In genomic region chr7:90738249-90738648, GRCh38 we compare ENCODE assay signal across 24 cellular contexts.
DNase-seq lines count a peak whose midpoint lies in the region; ATAC-seq and TF ChIP-seq lines count a peak whose summit lies in the region.
"Had no signal": no experiment of that assay in that cellular context is flagged by ENCODE, and none has a peak within 500 bp of the region (broad histone marks: within the 10 kb centered on the region; RNA-seq: fewer than 3 reads in every experiment).

No MANE protein-coding gene starts in this region.

- H3K4me1 Mint-ChIP-seq in stimulated activated naive B cell treated with anti-CD40 and anti-IgM and Interleukin-4, amounts not matched to agents 10 μg/mL and 1 μg/mL and 100 μg/mL, for 72 hours, result peaks cover 30 to 50% of the 10 kb centered on the region in 2 donors

- H3K36me3 Mint-ChIP-seq in stimulated activated naive B cell treated with anti-CD40 and anti-IgM and Interleukin-4, amounts not matched to agents 10 μg/mL and 1 μg/mL and 100 μg/mL, for 72 hours, result peaks cover 39 to 48% of the 10 kb centered on the region in 2 donors
- H3K36me3 Mint-ChIP-seq: CD8-positive, alpha-beta T cell had no signal

- H3K79me2 ChIP-seq in OCI-LY1 (ENCODE audit: insufficient read depth, low read length), result peaks cover 74% of the 10 kb centered on the region

- 0 out of 2 replicates have a peak, but pooled peaks cover 6% of the 10 kb centered on the region for H3F3A ChIP-seq in OCI-LY1 (ENCODE audit: insufficient read depth, low read length)

- no peak for TF ChIP-seq CTCF in heart left ventricle (IDR thresholded peaks at IDR 0.05)
- no peak for TF ChIP-seq CTCF in OCI-LY1 (IDR thresholded peaks at IDR 0.05; ENCODE audit: low read length)

- H3K4me1 ChIP-seq in heart left ventricle, result peaks cover 0 to 11% (median 0%) of the 10 kb centered on the region in 12 donors
- H3K4me1 ChIP-seq in OCI-LY1 (ENCODE audit: insufficient read depth, low read length, severe bottlenecking), result peaks cover 74% of the 10 kb centered on the region
- H3K4me1 ChIP-seq: A549, SJSA1 had no signal

- no peaks in the 10 kb centered on the region for H3K9me2 ChIP-seq in OCI-LY1 (ENCODE audit: low read depth, low read length)

- H3K27me3 Mint-ChIP-seq in stimulated activated naive B cell treated with anti-CD40 and anti-IgM and Interleukin-4, amounts not matched to agents 10 μg/mL and 1 μg/mL and 100 μg/mL, for 72 hours, result no peaks in the 10 kb centered on the region

- TF ChIP-seq POLR2A in heart left ventricle (IDR thresholded peaks at IDR 0.05), result no peak

- peak overlapping the region; percentile 95 for H3K27ac Mint-ChIP-seq in stimulated activated naive B cell treated with anti-CD40 and anti-IgM and Interleukin-4, amounts not matched to agents 10 μg/mL and 1 μg/mL and 100 μg/mL, for 72 hours
- H3K27ac Mint-ChIP-seq: CD8-positive, alpha-beta T cell; H9 had no signal

- no peak overlapping the region; the same call in 1 of the 2 replicates for H3K9ac ChIP-seq in OCI-LY1 (ENCODE audit: low read length)
- H3K9ac ChIP-seq: BLaER1 treated with 17β-estradiol and CSF1 and Interleukin-3, amounts not matched to agents 10 nM and 100 nM had no signal

- H3K27ac ChIP-seq in heart left ventricle, result no peak overlapping the region
- H3K27ac ChIP-seq in OCI-LY1 (ENCODE audit: low read depth, low read length, poor library complexity, severe bottlenecking), result peak overlapping the region; percentile 94
- H3K27ac ChIP-seq: A549, HL-60, SJSA1 had no signal

- WGBS in heart left ventricle, 4 donors, result 40 to 59% (median 52%) methylated on average over 3 of the region's 3 CpGs

- DNase-seq in heart left ventricle (no peak), cardiac septum (ENCODE audit: low spot score) (no peak), NCI-H1105 (lab: John Stamatoyannopoulos, UW) (peak; percentile 2), AG08395 (ENCODE audit: low spot score) (no peak)
- no peak for DNase-seq in stimulated activated naive B cell treated with anti-CD40 and anti-IgM and Interleukin-4, amounts not matched to agents 10 μg/mL and 1 μg/mL and 100 μg/mL, for 72 hours
- DNase-seq in central memory CD4-positive, alpha-beta T cell, result no peak
- DNase-seq: Calu3; CD8-positive, alpha-beta T cell; EL; H9; Kasumi-1; MG63; NCI-H1092 treated with DMSO at 0.1 percent for 48 hours; NCI-H2029; NCI-H82; SW 1271; T-helper 2 cell had no signal

- ATAC-seq in heart left ventricle (peak in 3 of 4 donors; percentile 34 to 58 (median 43)), GM19035 (IDR thresholded peaks at IDR 0.05; ENCODE audit: unreplicated experiment) (no peak)
- ATAC-seq in stimulated activated naive B cell treated with anti-CD40 and anti-IgM and Interleukin-4, amounts not matched to agents 10 μg/mL and 1 μg/mL and 100 μg/mL, for 72 hours (replicated peaks), result no peak
- ATAC-seq: A549; CD8-positive, alpha-beta T cell; Panc1 had no signal

- peaks cover 11% of the 10 kb centered on the region in 2 donors for H3K9me3 Mint-ChIP-seq in stimulated activated naive B cell treated with anti-CD40 and anti-IgM and Interleukin-4, amounts not matched to agents 10 μg/mL and 1 μg/mL and 100 μg/mL, for 72 hours

- peaks cover 0 to 8% (median 0%) of the 10 kb centered on the region in 9 donors for H3K36me3 ChIP-seq in heart left ventricle
- peaks cover 70% of the 10 kb centered on the region for H3K36me3 ChIP-seq in OCI-LY1 (ENCODE audit: insufficient read depth, low read length)
- H3K36me3 ChIP-seq: MG63 had no signal

- no peaks in the 10 kb centered on the region for H4K20me1 ChIP-seq in OCI-LY1 (ENCODE audit: insufficient read depth, low read length)
- H4K20me1 ChIP-seq: BLaER1 treated with 17β-estradiol and CSF1 and Interleukin-3, amounts not matched to agents 10 nM and 100 nM had no signal

- H3K4me2 ChIP-seq in OCI-LY1 (ENCODE audit: low read length), result peak overlapping the region; percentile 67; the same call in 1 of the 2 replicates
- H3K4me2 ChIP-seq: A549 had no signal

- intact Hi-C loops in heart left ventricle (cut with DNase I), result no loop called here
- intact Hi-C loops in cardiac septum (cut with DNase I), result no loop called here

- H3K9me3 ChIP-seq in heart left ventricle, result peaks cover 0 to 10% (median 2%) of the 10 kb centered on the region in 12 donors
- H3K9me3 ChIP-seq in OCI-LY1 (ENCODE audit: low read length), result 0 out of 2 replicates have a peak, but pooled peaks cover 4% of the 10 kb centered on the region
- H3K9me3 ChIP-seq: A549, MG63, SJSA1 had no signal

- peak overlapping the region in 1 of 2 donors; percentile 1 for H3K4me3 Mint-ChIP-seq in stimulated activated naive B cell treated with anti-CD40 and anti-IgM and Interleukin-4, amounts not matched to agents 10 μg/mL and 1 μg/mL and 100 μg/mL, for 72 hours
- H3K4me3 Mint-ChIP-seq: CD8-positive, alpha-beta T cell; H9 had no signal

- H2AFZ ChIP-seq in OCI-LY1 (ENCODE audit: low read length), result no peak overlapping the region

- H3K27me3 ChIP-seq in heart left ventricle, result no peaks in the 10 kb centered on the region
- no peaks in the 10 kb centered on the region for H3K27me3 ChIP-seq in OCI-LY1 (ENCODE audit: insufficient read depth, low read length)
- H3K27me3 ChIP-seq: BLaER1 treated with 17β-estradiol and CSF1 and Interleukin-3, amounts not matched to agents 10 nM and 100 nM; MG63; SJSA1 had no signal

- H3K4me3 ChIP-seq in heart left ventricle (no peak overlapping the region), OCI-LY1 (ENCODE audit: low read depth, low read length, poor library complexity, severe bottlenecking) (no peak overlapping the region)
- H3K4me3 ChIP-seq: A549; BLaER1 treated with 17β-estradiol and CSF1 and Interleukin-3, amounts not matched to agents 10 nM and 100 nM; MG63; SJSA1 had no signal

Comparison
In these comparisons a context has a peak if more than half of its experiments do, and no peak if none do; other contexts are left out.
1. ATAC-seq: peak in heart left ventricle (3 of 4); none in stimulated activated naive B cell treated with anti-CD40 and anti-IgM and Interleukin-4, amounts not matched to agents 10 μg/mL and 1 μg/mL and 100 μg/mL, for 72 hours (0 of 2) and GM19035 (single experiment).